ENCODE assay signal across 1 cellular context in genomic region chr5:40828690-40829661, GRCh38.
TF ChIP-seq lines count a peak whose summit lies in the region.

No MANE protein-coding gene starts in this region.

TF ChIP-seq in H1, 55 proteins besides CTCF, POLR2A, EP300 and RAD21:
- TF ChIP-seq CHD7 (IDR thresholded peaks at IDR 0.05; ENCODE audit: insufficient replicate concordance, low read length): peak; percentile 6
- peak; percentile 84 for TF ChIP-seq POLR2AphosphoS5 (IDR thresholded peaks at IDR 0.05; ENCODE audit: low read depth, low read length)
- peak; percentile 64; the same call in 1 of the 2 replicates for TF ChIP-seq SP4 (IDR thresholded peaks at IDR 0.05; ENCODE audit: low read length)
- no peak for TF ChIP-seq E2F6 (IDR thresholded peaks at IDR 0.05)
- TF ChIP-seq ATF2 (IDR thresholded peaks at IDR 0.05; ENCODE audit: low read length): peak; percentile 61; the same call in 1 of the 2 replicates
- TF ChIP-seq YY1 (IDR thresholded peaks at IDR 0.05; ENCODE audit: low read depth, low read length): no peak
- no peak for TF ChIP-seq CEBPB (IDR thresholded peaks at IDR 0.05; ENCODE audit: low read depth, low read length)
